15 cellular contexts compared by ENCODE assay signal in the genomic region with DNA sequence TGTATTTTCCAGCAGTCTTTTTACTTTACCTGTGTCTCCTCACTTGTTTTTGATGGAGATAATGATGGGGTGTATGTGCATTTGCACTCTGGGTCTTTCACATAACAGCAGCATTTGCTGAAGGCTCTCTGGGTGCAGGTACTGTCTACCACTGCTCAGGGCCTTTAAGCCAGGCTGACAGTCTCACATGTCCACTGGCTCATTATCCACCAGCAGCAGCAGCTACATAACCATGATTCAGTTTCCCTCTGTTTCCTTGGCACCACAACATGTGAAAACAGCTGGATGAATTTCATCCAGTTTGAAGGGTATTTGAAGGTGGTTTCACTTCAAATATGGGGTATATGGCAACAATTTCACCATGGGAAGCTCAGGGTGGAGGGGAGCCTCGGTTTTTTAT. TPM values are rescaled to one million over a fixed set of nuclear protein-coding genes. Genes with fewer than 3 reads are reported as not detected.
DNase-seq lines count a peak whose midpoint lies in the region; ATAC-seq, FAIRE-seq and TF ChIP-seq lines count a peak whose summit lies in the region.
"Had no signal": no experiment of that assay in that cellular context is flagged by ENCODE, and none has a peak within 500 bp of the region (broad histone marks: within the 10 kb centered on the region; RNA-seq: fewer than 3 reads in every experiment).

No MANE protein-coding gene starts in this region.

- WGBS in hepatocyte (ENCODE audit: low lambda C conversion rate, missing lambda C conversion rate), result 92% methylated on average over 1 of the region's 1 CpG

- H4K20me1 ChIP-seq in hepatocyte (ENCODE audit: insufficient read depth, poor library complexity, severe bottlenecking), result no peaks in the 10 kb centered on the region

- no peaks in the 10 kb centered on the region for H3K36me3 ChIP-seq in hepatocyte (replicated peaks; ENCODE audit: insufficient read depth, low read depth)

- H2AFZ ChIP-seq in hepatocyte, result no peak overlapping the region

- peak; percentile 70 for FAIRE-seq in urothelium cell line (lab: Jason Lieb, UNC)
- FAIRE-seq: bronchial epithelial cell had no signal

- no peaks in the 10 kb centered on the region for H3K9me3 ChIP-seq in hepatocyte (ENCODE audit: low read depth)

- H3K27ac ChIP-seq in foreskin keratinocyte (peak overlapping the region; percentile 55), hepatocyte (no peak overlapping the region)
- H3K27ac ChIP-seq: 22Rv1 had no signal

- H3K9me2 ChIP-seq in hepatocyte (replicated peaks; ENCODE audit: insufficient read depth), result no peaks in the 10 kb centered on the region

- peaks cover 22% of the 10 kb centered on the region for H3K4me1 ChIP-seq in foreskin keratinocyte
- H3K4me1 ChIP-seq in hepatocyte (ENCODE audit: insufficient read depth), result no peaks in the 10 kb centered on the region

- peak; percentile 55 for DNase-seq in DMS53 (lab: John Stamatoyannopoulos, UW)
- no peak for DNase-seq in DMS53 treated with DMSO at 0.1 percent for 48 hours (lab: John Stamatoyannopoulos, UW; ENCODE audit: unreplicated experiment)
- peak; percentile 39 for DNase-seq in amniotic epithelial cell (ENCODE audit: low read depth)
- peak in 1 of 2 donors; percentile 34 for DNase-seq in foreskin keratinocyte
- DNase-seq in urothelium cell line (ENCODE audit: low spot score), result no peak
- no peak for DNase-seq in stimulated activated CD4-positive, alpha-beta T cell treated with anti-CD3 and anti-CD28 coated beads, Interleukin-15, amount 100 ng/mL, for 24 hours
- DNase-seq in hepatocyte (ENCODE audit: low spot score), result no peak
- DNase-seq: activated CD4-positive, alpha-beta T cell treated with anti-CD3 and anti-CD28 coated beads, Interleukin-2, amount 50 U/mL, for 1 hour; DMS 273 treated with DMSO at 0.1 percent for 48 hours; hypothalamus; RPMI8226 had no signal

- H3K79me2 ChIP-seq in hepatocyte, result no peaks in the 10 kb centered on the region

- H3K27me3 ChIP-seq in foreskin keratinocyte (no peaks in the 10 kb centered on the region), hepatocyte (no peaks in the 10 kb centered on the region)

- no peak for TF ChIP-seq CTCF in foreskin keratinocyte (conservative IDR thresholded peaks at IDR 0.05)
- no peak for TF ChIP-seq CTCF in hepatocyte (IDR thresholded peaks at IDR 0.05; ENCODE audit: poor library complexity)

- no peak overlapping the region for H3K4me3 ChIP-seq in hepatocyte

- H3K4me2 ChIP-seq in hepatocyte, result no peak overlapping the region

- ATAC-seq in foreskin keratinocyte, result peak; percentile 35
- no peak for ATAC-seq in HG03442 (IDR thresholded peaks at IDR 0.05; ENCODE audit: unreplicated experiment)

RNA-seq across cellular contexts. Expression of a gene that starts 41.2 kb away (rescaled TPM):
- 2.3 and 4.5 TPM in 2 replicates for total RNA-seq in foreskin keratinocyte
- 0.27 and 0.74 TPM in 2 replicates for polyA plus RNA-seq in foreskin keratinocyte
- total RNA-seq in hepatocyte, result 27.7 and 28.3 TPM in 2 replicates
- 16.4 and 21.9 TPM in 2 replicates for polyA plus RNA-seq in hepatocyte
- total RNA-seq: T-helper 2 cell treated with Interferon-gamma antibody and Interleukin-4, amounts not matched to agents 100 ng/mL and 5 ng/mL, for 36 hours had no signal

Comparison
In these comparisons a context has a peak if more than half of its experiments do, and no peak if none do; other contexts are left out.
1. DNase-seq: peak in DMS53 (single experiment) and amniotic epithelial cell (single experiment); none in DMS53 treated with DMSO at 0.1 percent for 48 hours (single experiment), urothelium cell line (single experiment), stimulated activated CD4-positive, alpha-beta T cell treated with anti-CD3 and anti-CD28 coated beads, Interleukin-15, amount 100 ng/mL, for 24 hours (single experiment) and hepatocyte (single experiment).